9 cellular contexts compared by ENCODE assay signal in the genomic region with DNA sequence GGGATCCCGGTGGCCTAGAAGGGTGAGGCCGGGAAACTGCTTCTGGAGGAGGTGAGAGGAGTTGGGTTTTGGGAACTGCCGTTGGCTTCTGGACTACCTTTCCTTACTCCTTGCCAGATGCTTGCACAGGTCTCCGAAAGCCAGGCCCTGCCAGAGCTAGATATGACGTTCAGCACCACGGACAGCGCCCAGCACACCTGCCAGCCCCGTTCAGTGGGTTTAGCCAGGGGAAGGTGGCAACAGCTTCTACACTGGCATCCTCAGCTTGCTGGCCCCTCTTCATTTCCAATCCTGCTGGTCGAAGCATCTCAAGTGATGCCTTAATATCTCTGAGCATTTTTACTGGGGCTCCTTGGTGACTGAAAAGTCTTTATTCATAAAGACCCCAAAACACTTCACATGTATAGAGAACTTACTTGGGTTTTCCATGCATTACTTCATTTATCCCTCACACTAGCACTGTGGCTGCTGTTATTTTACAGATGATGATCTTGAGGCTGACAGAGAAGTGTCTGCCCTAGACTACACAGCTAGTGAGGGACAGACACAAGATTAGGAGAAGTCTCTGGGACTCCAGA. TPM values are rescaled to one million over a fixed set of nuclear protein-coding genes. Genes with fewer than 3 reads are reported as not detected.
DNase-seq lines count a peak whose midpoint lies in the region; ATAC-seq and TF ChIP-seq lines count a peak whose summit lies in the region.
"Had no signal": no experiment of that assay in that cellular context is flagged by ENCODE, and none has a peak within 500 bp of the region (broad histone marks: within the 10 kb centered on the region; RNA-seq: fewer than 3 reads in every experiment).

No MANE protein-coding gene starts in this region.

- no peak overlapping the region for H3K4me3 Mint-ChIP-seq in natural killer cell
- H3K4me3 Mint-ChIP-seq in natural killer cell treated with Interleukin-12 subunit alpha and Interleukin-12 subunit beta and Interleukin-15 and Interleukin-18, amount 100 ng/mL, for 72 hours: no peak overlapping the region
- H3K4me3 Mint-ChIP-seq: activated naive CD4-positive, alpha-beta T cell treated with anti-CD3 and anti-CD28 coated beads, Interleukin-2, amount 50 U/mL, for 24 hours had no signal

- intact Hi-C loops in natural killer cell (cut with micrococcal nuclease): no loop called here
- intact Hi-C loops in dorsolateral prefrontal cortex (cut with DNase I): no loop called here

- H3K4me1 Mint-ChIP-seq in natural killer cell: no peaks in the 10 kb centered on the region
- no peaks in the 10 kb centered on the region for H3K4me1 Mint-ChIP-seq in natural killer cell treated with Interleukin-12 subunit alpha and Interleukin-12 subunit beta and Interleukin-15 and Interleukin-18, amount 100 ng/mL, for 72 hours (ENCODE audit: low read depth in 2 of 2)
- H3K4me1 Mint-ChIP-seq: activated naive CD4-positive, alpha-beta T cell treated with anti-CD3 and anti-CD28 coated beads, Interleukin-2, amount 50 U/mL, for 24 hours had no signal

- H3K27me3 ChIP-seq in dorsolateral prefrontal cortex: peaks cover 0 to 3% (median 0%) of the 10 kb centered on the region in 45 donors

- no peak overlapping the region for H3K27ac ChIP-seq in dorsolateral prefrontal cortex

- H3K27ac Mint-ChIP-seq in natural killer cell: no peak overlapping the region
- no peak overlapping the region for H3K27ac Mint-ChIP-seq in natural killer cell treated with Interleukin-12 subunit alpha and Interleukin-12 subunit beta and Interleukin-15 and Interleukin-18, amount 100 ng/mL, for 72 hours
- H3K27ac Mint-ChIP-seq: activated naive CD4-positive, alpha-beta T cell treated with anti-CD3 and anti-CD28 coated beads, Interleukin-2, amount 50 U/mL, for 24 hours had no signal

- peak in 2 of 3 donors; percentile 46 to 59 for ATAC-seq in natural killer cell
- ATAC-seq in natural killer cell treated with Interleukin-12 subunit alpha and Interleukin-12 subunit beta and Interleukin-15 and Interleukin-18, amount 100 ng/mL, for 72 hours: no peak
- ATAC-seq in GM21737 (IDR thresholded peaks at IDR 0.05; ENCODE audit: unreplicated experiment): no peak
- ATAC-seq in HG02588 (IDR thresholded peaks at IDR 0.05; ENCODE audit: unreplicated experiment): no peak

- H3K36me3 Mint-ChIP-seq in natural killer cell: no peaks in the 10 kb centered on the region
- no peaks in the 10 kb centered on the region for H3K36me3 Mint-ChIP-seq in natural killer cell treated with Interleukin-12 subunit alpha and Interleukin-12 subunit beta and Interleukin-15 and Interleukin-18, amount 100 ng/mL, for 72 hours
- H3K36me3 Mint-ChIP-seq: activated naive CD4-positive, alpha-beta T cell treated with anti-CD3 and anti-CD28 coated beads, Interleukin-2, amount 50 U/mL, for 24 hours had no signal

- peaks cover 0 to 7% of the 10 kb centered on the region in 2 donors for H3K27me3 Mint-ChIP-seq in natural killer cell (ENCODE audit: low read depth in 2 of 2)
- H3K27me3 Mint-ChIP-seq in natural killer cell treated with Interleukin-12 subunit alpha and Interleukin-12 subunit beta and Interleukin-15 and Interleukin-18, amount 100 ng/mL, for 72 hours: peaks cover 5 to 13% of the 10 kb centered on the region in 2 donors
- H3K27me3 Mint-ChIP-seq: activated naive CD4-positive, alpha-beta T cell treated with anti-CD3 and anti-CD28 coated beads, Interleukin-2, amount 50 U/mL, for 24 hours had no signal

- H3K9me3 Mint-ChIP-seq in natural killer cell: no peaks in the 10 kb centered on the region
- no peaks in the 10 kb centered on the region for H3K9me3 Mint-ChIP-seq in natural killer cell treated with Interleukin-12 subunit alpha and Interleukin-12 subunit beta and Interleukin-15 and Interleukin-18, amount 100 ng/mL, for 72 hours
- H3K9me3 Mint-ChIP-seq: activated naive CD4-positive, alpha-beta T cell treated with anti-CD3 and anti-CD28 coated beads, Interleukin-2, amount 50 U/mL, for 24 hours had no signal

- DNase-seq in natural killer cell (peak; percentile 29), epithelial cell of esophagus (ENCODE audit: low read depth) (peak; percentile 78), skeletal muscle cell (ENCODE audit: low read depth) (peak; percentile 1), dorsolateral prefrontal cortex (no peak)
- no peak for DNase-seq in natural killer cell treated with Interleukin-12 subunit alpha and Interleukin-12 subunit beta and Interleukin-15 and Interleukin-18, amount 100 ng/mL, for 72 hours (ENCODE audit: low spot score)
- DNase-seq in activated CD4-positive, alpha-beta T cell treated with anti-CD3 and anti-CD28 coated beads, Interleukin-2, amount 50 U/mL, for 48 hours: peak; percentile 60 to 70

- TF ChIP-seq CTCF in natural killer cell (IDR thresholded peaks at IDR 0.05) (no peak), epithelial cell of esophagus (IDR thresholded peaks at IDR 0.05; ENCODE audit: insufficient read depth, low read depth, low read length, missing control alignments) (no peak), dorsolateral prefrontal cortex (IDR thresholded peaks at IDR 0.05 in 54 of 56, conservative IDR thresholded peaks at IDR 0.05 in 2 of 56; ENCODE audit: low read depth in 1 of 56, partially characterized antibody in 56 of 56) (no peak)

- H3K4me3 ChIP-seq in epithelial cell of esophagus (ENCODE audit: low read length) (no peak overlapping the region), skeletal muscle cell (ENCODE audit: low read depth, low read length) (no peak overlapping the region), dorsolateral prefrontal cortex (no peak overlapping the region)

RNA-seq across cellular contexts. Expression of a gene that starts 21.9 kb away (rescaled TPM):
- not detected for total RNA-seq in natural killer cell
- total RNA-seq in natural killer cell treated with Interleukin-12 subunit alpha and Interleukin-12 subunit beta and Interleukin-15 and Interleukin-18, amount 100 ng/mL, for 72 hours: not detected
- total RNA-seq in dorsolateral prefrontal cortex: 1 to 10 TPM in 116 of 120 experiments, under 1 TPM in 4; 0.42 to 5.9 (median 2.5) TPM

Comparison
In these comparisons a context has a peak if more than half of its experiments do, and no peak if none do; other contexts are left out.
1. ATAC-seq: peak in natural killer cell (2 of 3); none in natural killer cell treated with Interleukin-12 subunit alpha and Interleukin-12 subunit beta and Interleukin-15 and Interleukin-18, amount 100 ng/mL, for 72 hours (0 of 2), GM21737 (single experiment) and HG02588 (single experiment).
2. DNase-seq: peak in natural killer cell (single experiment), activated CD4-positive, alpha-beta T cell treated with anti-CD3 and anti-CD28 coated beads, Interleukin-2, amount 50 U/mL, for 48 hours (2 of 2), epithelial cell of esophagus (single experiment) and skeletal muscle cell (single experiment); none in natural killer cell treated with Interleukin-12 subunit alpha and Interleukin-12 subunit beta and Interleukin-15 and Interleukin-18, amount 100 ng/mL, for 72 hours (single experiment) and dorsolateral prefrontal cortex (0 of 10).